23 cellular contexts compared by ENCODE assay signal in genomic region chr6:20584100-20584731, GRCh38. TPM values are rescaled to one million over a fixed set of nuclear protein-coding genes. Genes with fewer than 3 reads are reported as not detected.
A peak's percentile ranks its signal among the peaks of the same experiment; 100 is the strongest.
DNase-seq lines count a peak whose midpoint lies in the region; ATAC-seq, FAIRE-seq and TF ChIP-seq lines count a peak whose summit lies in the region.
"Had no signal": no experiment of that assay in that cellular context is flagged by ENCODE, and none has a peak within 500 bp of the region (broad histone marks: within the 10 kb centered on the region; RNA-seq: fewer than 3 reads in every experiment).

No MANE protein-coding gene starts in this region.

- WGBS in HepG2 (ENCODE audit: low lambda C conversion rate): 95% methylated on average over 2 of the region's 2 CpGs
- 63% methylated on average over 2 of the region's 2 CpGs for WGBS in right lobe of liver (ENCODE audit: insufficient coverage, low coverage, low lambda C conversion rate, missing lambda C conversion rate)

- H3K4me3 Mint-ChIP-seq in central memory CD8-positive, alpha-beta T cell: no peak overlapping the region
- H3K4me3 Mint-ChIP-seq in stimulated activated effector memory CD8-positive, alpha-beta T cell treated with anti-CD3 and anti-CD28 coated beads, Interleukin-12 subunit alpha, Interleukin-12 subunit beta, amount 100 ng/mL, for 72 hours: no peak overlapping the region
- no peak overlapping the region for H3K4me3 Mint-ChIP-seq in stimulated activated memory B cell treated with anti-CD40 and anti-IgM and Interleukin-4, amounts not matched to agents 10 μg/mL and 1 μg/mL and 100 μg/mL, for 72 hours
- H3K4me3 Mint-ChIP-seq: activated T-cell treated with anti-CD3 and anti-CD28 coated beads, Interleukin-2, amount 50 U/mL, for 4 hours; naive thymus-derived CD4-positive, alpha-beta T cell had no signal

- H3K27ac ChIP-seq in HepG2 (ENCODE audit: extremely low read length, insufficient read depth, low read length) (no peak overlapping the region), right lobe of liver (no peak overlapping the region)

- ATAC-seq in HepG2: no peak
- no peak for ATAC-seq in right lobe of liver
- ATAC-seq in central memory CD8-positive, alpha-beta T cell (replicated peaks; ENCODE audit: extremely low read depth, poor library complexity, severe bottlenecking): no peak
- peak; percentile 47 for ATAC-seq in stimulated activated effector memory CD8-positive, alpha-beta T cell treated with anti-CD3 and anti-CD28 coated beads, Interleukin-12 subunit alpha, Interleukin-12 subunit beta, amount 100 ng/mL, for 72 hours
- ATAC-seq in stimulated activated memory B cell treated with anti-CD40 and anti-IgM and Interleukin-4, amounts not matched to agents 10 μg/mL and 1 μg/mL and 100 μg/mL, for 72 hours: no peak
- ATAC-seq: left cardiac atrium; naive thymus-derived CD4-positive, alpha-beta T cell had no signal

- H3K27ac Mint-ChIP-seq in central memory CD8-positive, alpha-beta T cell (ENCODE audit: low read depth): peak overlapping the region; percentile 65
- peak overlapping the region; percentile 35 for H3K27ac Mint-ChIP-seq in stimulated activated effector memory CD8-positive, alpha-beta T cell treated with anti-CD3 and anti-CD28 coated beads, Interleukin-12 subunit alpha, Interleukin-12 subunit beta, amount 100 ng/mL, for 72 hours
- no peak overlapping the region for H3K27ac Mint-ChIP-seq in stimulated activated memory B cell treated with anti-CD40 and anti-IgM and Interleukin-4, amounts not matched to agents 10 μg/mL and 1 μg/mL and 100 μg/mL, for 72 hours

- no peaks in the 10 kb centered on the region for H3K27me3 Mint-ChIP-seq in central memory CD8-positive, alpha-beta T cell
- no peaks in the 10 kb centered on the region for H3K27me3 Mint-ChIP-seq in stimulated activated memory B cell treated with anti-CD40 and anti-IgM and Interleukin-4, amounts not matched to agents 10 μg/mL and 1 μg/mL and 100 μg/mL, for 72 hours
- H3K27me3 Mint-ChIP-seq: naive thymus-derived CD4-positive, alpha-beta T cell had no signal

- in situ Hi-C loops in HepG2 (cut with HindIII; ENCODE audit: extremely low pct_ligation_motif_present, low pct_unique_long_range_greater_than_20kb): no loop called here

- no peak overlapping the region for H3K4me2 ChIP-seq in HepG2 (ENCODE audit: low read depth, low read length)
- H3K4me2 ChIP-seq in Loucy (ENCODE audit: low read depth, low read length, poor library complexity, severe bottlenecking): peak overlapping the region; percentile 49

- no peaks in the 10 kb centered on the region for H3K27me3 ChIP-seq in HepG2 (ENCODE audit: control insufficient read depth in 1 of 2, insufficient read depth in 2 of 2, low read length in 2 of 2)
- H3K27me3 ChIP-seq in right lobe of liver: no peaks in the 10 kb centered on the region
- no peaks in the 10 kb centered on the region for H3K27me3 ChIP-seq in Loucy (ENCODE audit: insufficient read depth, low read length, poor library complexity, severe bottlenecking)
- H3K27me3 ChIP-seq: BE2C, MG63 had no signal

- no TSS peak for BruUV-seq in HepG2 (replicated peaks; lab: Mats Ljungman, UMichigan)

- H3K4me3 ChIP-seq in HepG2 (replicated peaks in 1 of 3; ENCODE audit: insufficient read depth in 1 of 3, low read depth in 2 of 3, low read length in 3 of 3) (no peak overlapping the region), right lobe of liver (no peak overlapping the region), Loucy (ENCODE audit: low read length, poor library complexity, severe bottlenecking) (no peak overlapping the region)
- H3K4me3 ChIP-seq: MG63 had no signal

- H4K20me1 ChIP-seq in HepG2 (ENCODE audit: insufficient read depth, low read length) (no peaks in the 10 kb centered on the region), Loucy (ENCODE audit: insufficient read depth, low read length, poor library complexity, severe bottlenecking) (no peaks in the 10 kb centered on the region)

- TF ChIP-seq EP300 in HepG2 (IDR thresholded peaks at IDR 0.05; ENCODE audit: low read depth in 2 of 2, low read length in 2 of 2) (no peak), HepG2 (CRISPR knock-in tag; IDR thresholded peaks at IDR 0.05; ENCODE audit: borderline replicate concordance) (no peak)

- POLR2A ChIA-PET in HepG2 (lab: Yijun Ruan, JAX): no interaction called here

- no peak for FAIRE-seq in HepG2 (lab: Jason Lieb, UNC)
- FAIRE-seq: bronchial epithelial cell had no signal

- H3K79me2 ChIP-seq in HepG2 (ENCODE audit: insufficient read depth, low read length) (no peaks in the 10 kb centered on the region), Loucy (ENCODE audit: insufficient read depth, low read length) (peaks cover 28% of the 10 kb centered on the region)

- peaks cover under 1% of the 10 kb centered on the region; the same call in 1 of the 2 replicates for H3F3A ChIP-seq in Loucy (ENCODE audit: low read depth)

- H2AFZ ChIP-seq in HepG2 (ENCODE audit: low read length) (no peak overlapping the region), Loucy (ENCODE audit: low read length) (peak overlapping the region; percentile 18; the same call in 1 of the 2 replicates)

- DNase-seq in HepG2 (ENCODE audit: low spot score) (no peak), right lobe of liver (no peak), cerebellum (ENCODE audit: low spot score) (no peak), HUDEP-2 (lab: John Stamatoyannopoulos, UW; ENCODE audit: unreplicated experiment in 76 of 76) (no peak)
- DNase-seq in central memory CD8-positive, alpha-beta T cell (ENCODE audit: low spot score in 2 of 2): no peak
- DNase-seq in stimulated activated effector memory CD8-positive, alpha-beta T cell treated with anti-CD3 and anti-CD28 coated beads, Interleukin-12 subunit alpha, Interleukin-12 subunit beta, amount 100 ng/mL, for 72 hours (ENCODE audit: low spot score in 2 of 2): no peak
- DNase-seq: activated CD8-positive, alpha-beta memory T cell treated with anti-CD3 and anti-CD28 coated beads for 24 hours; activated naive CD4-positive, alpha-beta T cell treated with Interleukin-2 at 50 U/mL for 16 hours; activated T-cell treated with anti-CD3 and anti-CD28 coated beads, Interleukin-2, amount 50 U/mL, for 4 hours; amniotic stem cell; BE2C; cortex of kidney; glutamatergic neuron; left cardiac atrium; mesendoderm; MG63; naive thymus-derived CD4-positive, alpha-beta T cell; posterior cingulate gyrus; substantia nigra; T-helper 9 cell had no signal

- H3K9me2 ChIP-seq in Loucy (replicated peaks; ENCODE audit: low read depth, low read length): no peaks in the 10 kb centered on the region

- TF ChIP-seq CTCF in HepG2 (CRISPR knock-in tag; IDR thresholded peaks at IDR 0.05) (no peak), right lobe of liver (IDR thresholded peaks at IDR 0.05) (no peak), Loucy (conservative IDR thresholded peaks at IDR 0.05; ENCODE audit: low read length) (no peak)

- CTCF ChIA-PET in HepG2 (lab: Yijun Ruan, JAX; ENCODE audit: low intra/inter-chr PET ratio, low total read pairs): no interaction called here

- H3K9me3 ChIP-seq in HepG2 (ENCODE audit: low read length): no peaks in the 10 kb centered on the region
- no peaks in the 10 kb centered on the region for H3K9me3 ChIP-seq in right lobe of liver
- H3K9me3 ChIP-seq in Loucy (ENCODE audit: insufficient read depth, low read depth, low read length): no peaks in the 10 kb centered on the region
- H3K9me3 ChIP-seq: BE2C, MG63 had no signal

- H3K4me1 ChIP-seq in HepG2 (ENCODE audit: insufficient read depth, low read length) (0 out of 2 replicates have a peak, but pooled peaks cover 5% of the 10 kb centered on the region), right lobe of liver (peaks cover 0 to 10% (median 5%) of the 10 kb centered on the region in 4 donors), Loucy (ENCODE audit: insufficient read depth, low read length, poor library complexity, severe bottlenecking) (peaks cover 47% of the 10 kb centered on the region)
- H3K4me1 ChIP-seq: BE2C had no signal

- TF ChIP-seq RAD21 in HepG2 (CRISPR knock-in tag; IDR thresholded peaks at IDR 0.05): no peak

- H3K9me3 Mint-ChIP-seq in central memory CD8-positive, alpha-beta T cell: no peaks in the 10 kb centered on the region
- no peaks in the 10 kb centered on the region for H3K9me3 Mint-ChIP-seq in stimulated activated effector memory CD8-positive, alpha-beta T cell treated with anti-CD3 and anti-CD28 coated beads, Interleukin-12 subunit alpha, Interleukin-12 subunit beta, amount 100 ng/mL, for 72 hours
- H3K9me3 Mint-ChIP-seq in stimulated activated memory B cell treated with anti-CD40 and anti-IgM and Interleukin-4, amounts not matched to agents 10 μg/mL and 1 μg/mL and 100 μg/mL, for 72 hours: no peaks in the 10 kb centered on the region
- H3K9me3 Mint-ChIP-seq: activated T-cell treated with anti-CD3 and anti-CD28 coated beads, Interleukin-2, amount 50 U/mL, for 4 hours; naive thymus-derived CD4-positive, alpha-beta T cell had no signal

- intact Hi-C loops in HepG2 (cut with micrococcal nuclease; ENCODE audit: unreplicated experiment) (no loop called here), right lobe of liver (cut with DNase I) (no loop called here)

- TF ChIP-seq POLR2A in HepG2 (IDR thresholded peaks at IDR 0.05; ENCODE audit: insufficient read depth in 1 of 2, low read depth in 2 of 2, low read length in 2 of 2) (no peak), right lobe of liver (IDR thresholded peaks at IDR 0.05) (no peak)

- peaks cover 15% of the 10 kb centered on the region for H3K36me3 Mint-ChIP-seq in central memory CD8-positive, alpha-beta T cell (ENCODE audit: insufficient read depth)
- H3K36me3 Mint-ChIP-seq in stimulated activated effector memory CD8-positive, alpha-beta T cell treated with anti-CD3 and anti-CD28 coated beads, Interleukin-12 subunit alpha, Interleukin-12 subunit beta, amount 100 ng/mL, for 72 hours: peaks cover 34% of the 10 kb centered on the region
- peaks cover 35% of the 10 kb centered on the region for H3K36me3 Mint-ChIP-seq in stimulated activated memory B cell treated with anti-CD40 and anti-IgM and Interleukin-4, amounts not matched to agents 10 μg/mL and 1 μg/mL and 100 μg/mL, for 72 hours

- H3K4me1 Mint-ChIP-seq in central memory CD8-positive, alpha-beta T cell: peaks cover 22% of the 10 kb centered on the region
- peaks cover 39% of the 10 kb centered on the region for H3K4me1 Mint-ChIP-seq in stimulated activated effector memory CD8-positive, alpha-beta T cell treated with anti-CD3 and anti-CD28 coated beads, Interleukin-12 subunit alpha, Interleukin-12 subunit beta, amount 100 ng/mL, for 72 hours
- peaks cover 13% of the 10 kb centered on the region for H3K4me1 Mint-ChIP-seq in stimulated activated memory B cell treated with anti-CD40 and anti-IgM and Interleukin-4, amounts not matched to agents 10 μg/mL and 1 μg/mL and 100 μg/mL, for 72 hours

- H3K9ac ChIP-seq in HepG2 (ENCODE audit: insufficient read depth, low read depth, low read length) (no peak overlapping the region), Loucy (ENCODE audit: low read depth, low read length, poor library complexity, severe bottlenecking) (peak overlapping the region; percentile 63)

- peaks cover 2 to 15% of the 10 kb centered on the region in 2 experiments; a peak in 2 of 5 replicates for H3K36me3 ChIP-seq in HepG2 (replicated peaks in 1 of 2; ENCODE audit: control insufficient read depth in 1 of 2, insufficient read depth in 2 of 2, low read length in 2 of 2)
- no peaks in the 10 kb centered on the region for H3K36me3 ChIP-seq in right lobe of liver
- H3K36me3 ChIP-seq in Loucy (ENCODE audit: insufficient read depth, low read length): no peaks in the 10 kb centered on the region; the same call in 1 of the 2 replicates
- H3K36me3 ChIP-seq: BE2C, MG63 had no signal

RNA-seq across cellular contexts. Expression of gene CDKAL1, which starts 50.0 kb away (rescaled TPM):
- total RNA-seq in HepG2 (2016; rRNA removed; fragmentation: Illumina TruSeq; extraction: Trizol) (27.7 and 33.6 TPM in 2 replicates), right lobe of liver (1 to 10 TPM; 4.5 to 7.0 (median 6.2) TPM), cerebellum (32.3 TPM)
- total RNA-seq in HepG2 (2016; cell fraction: cytosol; rRNA removed; fragmentation: Illumina TruSeq; extraction: Trizol; ENCODE audit: low read depth): 16.5 and 18.0 TPM in 2 replicates
- 27.3 and 33.8 TPM in 2 replicates for total RNA-seq in HepG2 (2016; cell fraction: insoluble cytoplasmic fraction; rRNA removed; fragmentation: Illumina TruSeq; extraction: Trizol)
- total RNA-seq in HepG2 (2016; cell fraction: membrane; rRNA removed; fragmentation: Illumina TruSeq; extraction: Trizol): 16.7 and 20.2 TPM in 2 replicates
- 41.5 and 43.6 TPM in 2 replicates for total RNA-seq in HepG2 (2016; cell fraction: nucleus; rRNA removed; fragmentation: Illumina TruSeq; extraction: Trizol)
- 8.0 and 9.5 TPM in 2 replicates for polyA plus RNA-seq in HepG2 (2011; rRNA removed)
- 3.9 and 6.2 TPM in 2 replicates for polyA plus RNA-seq in HepG2 (2011; cell fraction: cytosol; rRNA removed)
- polyA plus RNA-seq in HepG2 (2011; cell fraction: nucleus; rRNA removed): 7.2 and 9.0 TPM in 2 replicates
- 7.3 and 9.5 TPM in 2 replicates for polyA plus RNA-seq in HepG2 (2012)
- 1.5 and 1.6 TPM in 2 replicates for polyA plus RNA-seq in HepG2 (2016; cell fraction: cytosol; fragmentation: Illumina TruSeq; extraction: Trizol; ENCODE audit: low read depth)
- polyA plus RNA-seq in HepG2 (2016; cell fraction: insoluble cytoplasmic fraction; fragmentation: Illumina TruSeq; extraction: Trizol; ENCODE audit: low read depth): 17.4 and 17.8 TPM in 2 replicates
- polyA plus RNA-seq in HepG2 (2016; cell fraction: membrane; fragmentation: Illumina TruSeq; extraction: Trizol; ENCODE audit: low read depth): 3.8 and 5.1 TPM in 2 replicates
- 16.9 and 17.3 TPM in 2 replicates for polyA plus RNA-seq in HepG2 (2016; cell fraction: nucleus; fragmentation: Illumina TruSeq; extraction: Trizol; ENCODE audit: insufficient read depth, low read depth)
- 8.4 and 15.1 TPM in 2 replicates for polyA minus RNA-seq in HepG2 (2011; rRNA and poly(A)+ RNA removed; ENCODE audit: low replicate concordance)
- 15.5 and 16.7 TPM in 2 replicates for polyA minus RNA-seq in HepG2 (2011; cell fraction: cytosol; rRNA and poly(A)+ RNA removed)
- polyA minus RNA-seq in HepG2 (2011; cell fraction: nucleus; rRNA and poly(A)+ RNA removed): 55.4 and 60.9 TPM in 2 replicates
